Comparison of ENCODE assay signal across 15 cellular contexts in the genomic region with DNA sequence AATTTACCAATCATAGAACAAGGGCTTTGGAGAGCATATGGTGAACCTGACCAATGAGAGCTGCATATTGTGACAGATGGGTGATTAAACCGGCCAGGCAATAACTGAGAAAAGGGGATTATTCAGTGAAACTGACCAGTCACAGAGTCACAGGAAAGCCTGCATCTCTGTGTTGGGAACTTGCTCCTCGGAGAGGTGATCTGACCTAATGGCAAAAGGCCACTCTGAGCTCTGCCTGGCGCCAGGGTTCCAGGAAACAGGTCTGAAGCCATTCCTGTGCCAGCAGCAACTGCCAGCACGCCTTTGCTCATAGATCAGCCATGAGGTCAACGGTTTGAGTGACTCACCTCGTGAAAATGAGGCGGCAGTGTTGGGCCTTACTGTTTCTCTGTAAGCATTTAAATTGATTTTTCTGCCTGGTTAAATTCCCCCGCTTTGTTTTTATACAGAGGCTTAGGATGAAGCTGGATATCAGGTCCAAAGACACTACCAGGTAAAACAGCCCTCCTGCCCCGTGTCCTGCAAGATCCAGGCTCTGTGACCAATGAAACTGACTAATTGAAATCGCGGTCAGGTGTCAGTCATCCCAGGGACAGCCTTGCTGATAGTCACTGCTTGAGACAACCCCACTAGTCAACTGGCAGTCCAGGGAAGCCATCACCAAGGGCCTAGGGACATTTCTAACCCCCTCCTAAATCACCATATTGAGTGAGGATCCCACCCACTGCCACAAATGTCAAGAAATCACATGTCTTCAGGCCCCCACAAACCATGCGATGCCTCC. TPM values are rescaled to one million over a fixed set of nuclear protein-coding genes. Genes with fewer than 3 reads are reported as not detected.
DNase-seq lines count a peak whose midpoint lies in the region; ATAC-seq, FAIRE-seq and TF ChIP-seq lines count a peak whose summit lies in the region.
"Had no signal": no experiment of that assay in that cellular context is flagged by ENCODE, and none has a peak within 500 bp of the region (broad histone marks: within the 10 kb centered on the region; RNA-seq: fewer than 3 reads in every experiment).

No MANE protein-coding gene starts in this region.

- H3K9me2 ChIP-seq in PC-9 (ENCODE audit: insufficient read depth): no peaks in the 10 kb centered on the region

- H3K4me2 ChIP-seq in PC-9: peak overlapping the region; percentile 20; the same call in 1 of the 2 replicates

- H3K4me3 ChIP-seq in PC-9 (no peak overlapping the region), epithelial cell of proximal tubule (ENCODE audit: low read depth, low read length) (no peak overlapping the region), adrenal gland (no peak overlapping the region)
- H3K4me3 ChIP-seq: lung had no signal

- H2AFZ ChIP-seq in PC-9: no peak overlapping the region

- H3K4me1 Mint-ChIP-seq in progenitor cell of endocrine pancreas (ENCODE audit: low read depth): no peaks in the 10 kb centered on the region
- H3K4me1 Mint-ChIP-seq: WTC11 had no signal

- no peaks in the 10 kb centered on the region for H3K79me2 ChIP-seq in PC-9 (ENCODE audit: low read depth)

- TF ChIP-seq POLR2A in H54 (IDR thresholded peaks at IDR 0.05; ENCODE audit: low read depth, low read length): peak; percentile 23
- no peak for TF ChIP-seq POLR2A in adrenal gland (IDR thresholded peaks at IDR 0.05)

- peak; percentile 67 for FAIRE-seq in H54 (lab: Jason Lieb, UNC)

- no peak overlapping the region for H3K27ac ChIP-seq in PC-9
- no peak overlapping the region for H3K27ac ChIP-seq in adrenal gland
- H3K27ac ChIP-seq: epithelial cell of prostate had no signal

- TF ChIP-seq CTCF in PC-9 (conservative IDR thresholded peaks at IDR 0.05) (no peak), epithelial cell of proximal tubule (conservative IDR thresholded peaks at IDR 0.05; ENCODE audit: low read depth, low read length) (no peak), progenitor cell of endocrine pancreas (IDR thresholded peaks at IDR 0.05; ENCODE audit: unreplicated experiment) (no peak), adrenal gland (IDR thresholded peaks at IDR 0.05) (no peak)

- H3K9me3 ChIP-seq in PC-9 (ENCODE audit: insufficient read depth, low read depth): no peaks in the 10 kb centered on the region
- no peaks in the 10 kb centered on the region for H3K9me3 ChIP-seq in adrenal gland (replicated peaks in 1 of 3)

- H3K27me3 ChIP-seq in PC-9 (ENCODE audit: insufficient read depth, low read depth) (peaks cover 30% of the 10 kb centered on the region), adrenal gland (no peaks in the 10 kb centered on the region)

- H3K4me1 ChIP-seq in PC-9 (replicated peaks; ENCODE audit: insufficient read depth) (no peaks in the 10 kb centered on the region), adrenal gland (replicated peaks in 1 of 2) (no peaks in the 10 kb centered on the region)

- intact Hi-C loops in PC-9 (cut with micrococcal nuclease; ENCODE audit: unreplicated experiment): no loop called here
- intact Hi-C loops in adrenal gland (cut with DNase I): no loop called here

- no peak overlapping the region for H3K4me3 Mint-ChIP-seq in progenitor cell of endocrine pancreas (ENCODE audit: low read depth)
- H3K4me3 Mint-ChIP-seq: stimulated activated naive CD8-positive, alpha-beta T cell treated with anti-CD3 and anti-CD28 coated beads, Interleukin-15, Interleukin-2, amounts not matched to agents 100 ng/mL and 50 ng/mL, for 24 hours; WTC11 had no signal

- CTCF ChIA-PET in PC-9 (lab: Charles Lee): no interaction called here

- peaks cover 60% of the 10 kb centered on the region for H3K27me3 Mint-ChIP-seq in progenitor cell of endocrine pancreas

- H3K36me3 Mint-ChIP-seq in progenitor cell of endocrine pancreas (ENCODE audit: insufficient read depth): no peaks in the 10 kb centered on the region
- H3K36me3 Mint-ChIP-seq: WTC11 had no signal

- DNase-seq in H54 (ENCODE audit: insufficient read length, low spot score) (peak; percentile 77), PC-9 (peak; percentile 10 to 71), epithelial cell of proximal tubule (ENCODE audit: low read depth) (peak; percentile 30), progenitor cell of endocrine pancreas (ENCODE audit: low spot score, unreplicated experiment) (no peak), activated gamma-delta T cell treated with Interleukin-2 at 50 U/mL for 16 hours (no peak), adrenal gland (no peak)
- no peak for DNase-seq in activated CD4-positive, CD25-positive, alpha-beta regulatory T cell treated with anti-CD3 and anti-CD28 coated beads, Interleukin-2, amount 50 U/mL, for 72 hours
- DNase-seq: activated naive CD4-positive, alpha-beta T cell treated with Interleukin-2 at 50 U/mL for 16 hours; MM.1S; stimulated activated CD4-positive, alpha-beta T cell treated with anti-CD3 and anti-CD28 coated beads, Interleukin-15, amount 100 ng/mL, for 24 hours had no signal

- no peaks in the 10 kb centered on the region; the same call in 1 of the 2 replicates for H3F3A ChIP-seq in PC-9 (ENCODE audit: insufficient read depth, low read depth)

- no peaks in the 10 kb centered on the region for H3K9me3 Mint-ChIP-seq in progenitor cell of endocrine pancreas (ENCODE audit: low read depth)
- H3K9me3 Mint-ChIP-seq: stimulated activated naive CD8-positive, alpha-beta T cell treated with anti-CD3 and anti-CD28 coated beads, Interleukin-15, Interleukin-2, amounts not matched to agents 100 ng/mL and 50 ng/mL, for 24 hours; WTC11 had no signal

- H3K27ac Mint-ChIP-seq in progenitor cell of endocrine pancreas: peak overlapping the region; percentile 67
- H3K27ac Mint-ChIP-seq: stimulated activated naive CD8-positive, alpha-beta T cell treated with anti-CD3 and anti-CD28 coated beads, Interleukin-15, Interleukin-2, amounts not matched to agents 100 ng/mL and 50 ng/mL, for 24 hours; WTC11 had no signal

- POLR2A ChIA-PET in PC-9 (lab: Charles Lee; ENCODE audit: unreplicated experiment): no interaction called here

- H3K36me3 ChIP-seq in PC-9 (ENCODE audit: low read depth): no peaks in the 10 kb centered on the region
- H3K36me3 ChIP-seq in adrenal gland (replicated peaks in 1 of 2): no peaks in the 10 kb centered on the region

- no peak for ATAC-seq in GM21526 (IDR thresholded peaks at IDR 0.05; ENCODE audit: low FRiP score, unreplicated experiment)
- ATAC-seq: WTC11 had no signal

- 63 to 76% (median 70%) methylated on average over 9 to 12 of the region's 12 CpGs for WGBS in adrenal gland, 4 donors

- no TSS peak for BruUV-seq in PC-9 (replicated peaks; lab: Mats Ljungman, UMichigan)

- no peaks in the 10 kb centered on the region for H4K20me1 ChIP-seq in PC-9 (ENCODE audit: insufficient read depth)

RNA-seq across cellular contexts. Expression of a gene that starts 35.8 kb away (rescaled TPM):
- total RNA-seq in PC-9 (2021) (not detected in 2 replicates), epithelial cell of proximal tubule (not detected in 2 replicates), progenitor cell of endocrine pancreas (not detected in 2 replicates), adrenal gland (not detected)
- not detected for polyA plus RNA-seq in adrenal gland
- total RNA-seq: lung, WTC11 had no signal
- polyA plus RNA-seq: lung had no signal

RNA-seq across cellular contexts. Expression of a gene that starts 51.0 kb away (rescaled TPM):
- total RNA-seq in PC-9 (2021) (not detected in 2 replicates), epithelial cell of proximal tubule (not detected in 2 replicates), progenitor cell of endocrine pancreas (0.67 and 1.2 TPM in 2 replicates), adrenal gland (1 to 10 TPM in 1 of 8 donors, under 1 TPM in 4, not detected in 3; 0.06 to 1.3 (median 0.13) TPM)
- 1 to 10 TPM in 1 of 3 donors, under 1 TPM in 2; 0.24 to 1.2 (median 0.60) TPM for polyA plus RNA-seq in adrenal gland
- total RNA-seq: lung had no signal

Comparison
In these comparisons a context has a peak if more than half of its experiments do, and no peak if none do; other contexts are left out.
1. DNase-seq: peak in H54 (single experiment), PC-9 (2 of 2) and epithelial cell of proximal tubule (single experiment); none in progenitor cell of endocrine pancreas (single experiment), activated gamma-delta T cell treated with Interleukin-2 at 50 U/mL for 16 hours (single experiment), activated CD4-positive, CD25-positive, alpha-beta regulatory T cell treated with anti-CD3 and anti-CD28 coated beads, Interleukin-2, amount 50 U/mL, for 72 hours (single experiment) and adrenal gland (0 of 7).